In genomic region chr7:73358590-73359275, GRCh38 we compare ENCODE assay signal across 14 cellular contexts. TPM values are rescaled to one million over a fixed set of nuclear protein-coding genes. Genes with fewer than 3 reads are reported as not detected.
DNase-seq lines count a peak whose midpoint lies in the region; ATAC-seq and TF ChIP-seq lines count a peak whose summit lies in the region.
"Had no signal": no experiment of that assay in that cellular context is flagged by ENCODE, and none has a peak within 500 bp of the region (broad histone marks: within the 10 kb centered on the region; RNA-seq: fewer than 3 reads in every experiment).

No MANE protein-coding gene starts in this region.

- H3K4me2 ChIP-seq in PC-3 (ENCODE audit: low read length): peak overlapping the region; percentile 91

- no peaks in the 10 kb centered on the region for H3K79me2 ChIP-seq in PC-3 (ENCODE audit: low read length)

- no peaks in the 10 kb centered on the region for H3K36me3 ChIP-seq in PC-3 (ENCODE audit: low read depth, low read length)
- H3K36me3 ChIP-seq in esophagus muscularis mucosa: no peaks in the 10 kb centered on the region
- H3K36me3 ChIP-seq in gastrocnemius medialis: no peaks in the 10 kb centered on the region

- H3K27me3 ChIP-seq in PC-3 (ENCODE audit: low read length) (no peaks in the 10 kb centered on the region), esophagus muscularis mucosa (peaks cover 0 to 17% (median 0%) of the 10 kb centered on the region in 4 donors), gastrocnemius medialis (no peaks in the 10 kb centered on the region)

- peak overlapping the region; percentile 93 for H2AFZ ChIP-seq in PC-3 (ENCODE audit: low read length)

- TF ChIP-seq EP300 in esophagus muscularis mucosa (IDR thresholded peaks at IDR 0.05): no peak

- no TSS peak for BruUV-seq in PC-3 (replicated peaks; lab: Mats Ljungman, UMichigan)

- intact Hi-C loops in CD14-positive monocyte (cut with micrococcal nuclease) (no loop called here), PC-3 (cut with micrococcal nuclease) (no loop called here), esophagus muscularis mucosa (cut with DNase I) (no loop called here), gastrocnemius medialis (cut with DNase I; ENCODE audit: low total_unique reads) (loop anchor here (5.0 kb wide), 1 partner anchor 39 kb away; no protein-coding TSS in a partner anchor)

- WGBS in esophagus muscularis mucosa: 86% methylated on average over 21 of the region's 21 CpGs

- peaks cover 19% of the 10 kb centered on the region for H3K4me1 Mint-ChIP-seq in CD14-positive monocyte
- H3K4me1 Mint-ChIP-seq: CD8-positive, alpha-beta memory T cell had no signal

- peaks cover 0 to 3% (median 0%) of the 10 kb centered on the region in 7 donors for H3K9me3 Mint-ChIP-seq in CD14-positive monocyte
- H3K9me3 Mint-ChIP-seq: WTC11 had no signal

- ATAC-seq in PC-3 (no peak), gastrocnemius medialis (no peak), HG03097 (IDR thresholded peaks at IDR 0.05; ENCODE audit: low FRiP score, unreplicated experiment) (no peak)
- ATAC-seq: WTC11 had no signal

- peak overlapping the region; percentile 82 to 92 for H3K4me3 Mint-ChIP-seq in CD14-positive monocyte
- H3K4me3 Mint-ChIP-seq: WTC11 had no signal

- H3K4me3 ChIP-seq in PC-3 (ENCODE audit: low read length): peak overlapping the region; percentile 59
- H3K4me3 ChIP-seq in esophagus muscularis mucosa: peak overlapping the region in 3 of 4 donors; percentile 31 to 38 (median 37)
- H3K4me3 ChIP-seq in gastrocnemius medialis: peak overlapping the region in 3 of 4 donors; percentile 37 to 52 (median 47)

- TF ChIP-seq POLR2A in esophagus muscularis mucosa (IDR thresholded peaks at IDR 0.05; ENCODE audit: low read depth): no peak
- TF ChIP-seq POLR2A in gastrocnemius medialis (IDR thresholded peaks at IDR 0.05): no peak

- no peaks in the 10 kb centered on the region for H3K36me3 Mint-ChIP-seq in CD14-positive monocyte
- H3K36me3 Mint-ChIP-seq: CD8-positive, alpha-beta memory T cell; WTC11 had no signal

- H3K9me2 ChIP-seq in PC-3 (replicated peaks; ENCODE audit: low read length): no peaks in the 10 kb centered on the region

- no peak for DNase-seq in CD14-positive monocyte (ENCODE audit: low spot score)
- DNase-seq in PC-3: no peak
- no peak for DNase-seq in esophagus muscularis mucosa (ENCODE audit: extremely low spot score)
- DNase-seq in gastrocnemius medialis: no peak
- DNase-seq in kidney tubule cell (ENCODE audit: low spot score): no peak
- no peak for DNase-seq in NCI-H128 (lab: John Stamatoyannopoulos, UW; ENCODE audit: unreplicated experiment)
- DNase-seq in epidermal melanocyte (ENCODE audit: insufficient read length, low spot score): no peak
- DNase-seq: activated T-cell treated with anti-CD3 and anti-CD28 coated beads, Interleukin-2, amount 50 U/mL, for 1 hour; CD8-positive, alpha-beta memory T cell; NCI-H1048; NCI-H446 treated with DMSO at 0.1 percent for 48 hours had no signal

- no peak for TF ChIP-seq CTCF in CD14-positive monocyte (IDR thresholded peaks at IDR 0.05)
- no peak for TF ChIP-seq CTCF in PC-3 (conservative IDR thresholded peaks at IDR 0.05; ENCODE audit: low read depth, low read length)
- TF ChIP-seq CTCF in esophagus muscularis mucosa (IDR thresholded peaks at IDR 0.05): no peak
- no peak for TF ChIP-seq CTCF in gastrocnemius medialis (IDR thresholded peaks at IDR 0.05 in 4 of 5, conservative IDR thresholded peaks at IDR 0.05 in 1 of 5)

- H3K9me3 ChIP-seq in PC-3 (ENCODE audit: low read length): no peaks in the 10 kb centered on the region
- H3K9me3 ChIP-seq in esophagus muscularis mucosa: no peaks in the 10 kb centered on the region
- H3K9me3 ChIP-seq in gastrocnemius medialis: no peaks in the 10 kb centered on the region

- POLR2A ChIA-PET in PC-3 (lab: Charles Lee; ENCODE audit: unreplicated experiment): no interaction called here

- H3K27ac ChIP-seq in PC-3 (ENCODE audit: low read length): no peak overlapping the region
- H3K27ac ChIP-seq in esophagus muscularis mucosa (replicated peaks in 1 of 4): peak overlapping the region in 1 of 4 donors; percentile 3
- H3K27ac ChIP-seq in gastrocnemius medialis: peak overlapping the region; percentile 61 to 79 (median 62)

- no peaks in the 10 kb centered on the region for H4K20me1 ChIP-seq in PC-3 (ENCODE audit: low read length)

- H3K27ac Mint-ChIP-seq in CD14-positive monocyte: peak overlapping the region in 4 of 7 donors; percentile 46 to 97 (median 88)
- H3K27ac Mint-ChIP-seq: WTC11 had no signal

- H3K27me3 Mint-ChIP-seq in CD14-positive monocyte (ENCODE audit: low read depth in 3 of 3): peaks cover 4 to 8% (median 4%) of the 10 kb centered on the region in 3 donors

- no peak overlapping the region for H3K9ac ChIP-seq in PC-3 (ENCODE audit: low read length)

- H3F3A ChIP-seq in PC-3 (ENCODE audit: low read length, unreplicated experiment): no peaks in the 10 kb centered on the region

- in situ Hi-C loops in gastrocnemius medialis (cut with MboI; ENCODE audit: low sequenced_read_pairs in 4 of 4): no loop called here

- H3K4me1 ChIP-seq in PC-3 (ENCODE audit: insufficient read depth, low read length) (peaks cover 9% of the 10 kb centered on the region), esophagus muscularis mucosa (peaks cover 7 to 14% (median 11%) of the 10 kb centered on the region in 4 donors), gastrocnemius medialis (peaks cover 0 to 9% of the 10 kb centered on the region in 2 donors)

- CTCF ChIA-PET in PC-3 (lab: Charles Lee): no interaction called here

RNA-seq across cellular contexts. Expression of gene FKBP6, which starts 30.8 kb away (rescaled TPM):
- not detected for polyA plus RNA-seq in CD14-positive monocyte
- not detected in 2 replicates for total RNA-seq in PC-3 (2014; rRNA removed)
- total RNA-seq in esophagus muscularis mucosa: not detected
- not detected for total RNA-seq in gastrocnemius medialis
- total RNA-seq: CD8-positive, alpha-beta memory T cell had no signal
- polyA plus RNA-seq: CD8-positive, alpha-beta memory T cell; esophagus had no signal

RNA-seq across cellular contexts. Expression of gene TRIM50, which starts 30.9 kb away (rescaled TPM):
- polyA plus RNA-seq in CD14-positive monocyte: not detected
- total RNA-seq in PC-3 (2014; rRNA removed) (not detected in 2 replicates), esophagus muscularis mucosa (under 1 TPM in 2 of 4 donors, not detected in 2; 0.39 to 0.42 TPM), gastrocnemius medialis (under 1 TPM in 1 of 4 donors, not detected in 3; 0.41 TPM)
- total RNA-seq: CD8-positive, alpha-beta memory T cell had no signal
- polyA plus RNA-seq: CD8-positive, alpha-beta memory T cell had no signal

RNA-seq across cellular contexts. Expression of gene NSUN5, which starts 50.1 kb away (rescaled TPM):
- polyA plus RNA-seq in CD14-positive monocyte: 10 to 100 TPM; 28.6 to 31.3 TPM
- total RNA-seq in PC-3 (2014; rRNA removed) (36.0 and 51.6 TPM in 2 replicates), esophagus muscularis mucosa (10 to 100 TPM; 21.6 to 31.5 (median 27.1) TPM), gastrocnemius medialis (10 to 100 TPM; 35.2 to 48.3 (median 38.9) TPM)
